In genomic region chr19:12015753-12016116, GRCh38 we compare ENCODE assay signal across 15 cellular contexts. TPM values are rescaled to one million over a fixed set of nuclear protein-coding genes. Genes with fewer than 3 reads are reported as not detected.
"Had no signal": no experiment of that assay in that cellular context is flagged by ENCODE, and none has a peak within 500 bp of the region (broad histone marks: within the 10 kb centered on the region; RNA-seq: fewer than 3 reads in every experiment).

No MANE protein-coding gene starts in this region.

- H3K4me1 Mint-ChIP-seq: activated CD4-positive, alpha-beta T cell treated with anti-CD3 and anti-CD28 coated beads for 36 hours; activated naive CD4-positive, alpha-beta T cell treated with anti-CD3 and anti-CD28 coated beads, Interleukin-2, amount 50 U/mL, for 24 hours; natural killer cell had no signal

- H3K4me2 ChIP-seq: hepatocyte had no signal

- H3K4me3 ChIP-seq: adrenal gland, lower lobe of right lung, upper lobe of right lung had no signal

- H3K27ac ChIP-seq: adrenal gland, hepatocyte, lower lobe of right lung, parathyroid adenoma, upper lobe of right lung had no signal

- H3K79me2 ChIP-seq: hepatocyte had no signal

- DNase-seq: activated CD4-positive, alpha-beta T cell treated with anti-CD3 and anti-CD28 coated beads for 36 hours; activated CD4-positive, alpha-beta T cell treated with anti-CD3 and anti-CD28 coated beads, Interleukin-2, amount 50 U/mL, for 48 hours; activated gamma-delta T cell; adrenal gland; dermis blood vessel endothelial cell; effector memory CD4-positive, alpha-beta T cell; left colon; lower lobe of right lung; natural killer cell; stimulated activated naive B cell treated with anti-CD40 and anti-IgM and Interleukin-4, amounts not matched to agents 10 μg/mL and 1 μg/mL and 100 μg/mL, for 72 hours; upper lobe of right lung had no signal

- H3K4me3 Mint-ChIP-seq: activated CD4-positive, alpha-beta T cell treated with anti-CD3 and anti-CD28 coated beads for 36 hours; activated naive CD4-positive, alpha-beta T cell treated with anti-CD3 and anti-CD28 coated beads, Interleukin-2, amount 50 U/mL, for 24 hours; natural killer cell; stimulated activated naive B cell treated with anti-CD40 and anti-IgM and Interleukin-4, amounts not matched to agents 10 μg/mL and 1 μg/mL and 100 μg/mL, for 72 hours; WTC11 had no signal

- H2AFZ ChIP-seq: hepatocyte, parathyroid adenoma had no signal

- H3K4me1 ChIP-seq: adrenal gland, lower lobe of right lung, parathyroid adenoma, upper lobe of right lung had no signal

- H3K27me3 Mint-ChIP-seq: activated CD4-positive, alpha-beta T cell treated with anti-CD3 and anti-CD28 coated beads for 36 hours; activated naive CD4-positive, alpha-beta T cell treated with anti-CD3 and anti-CD28 coated beads, Interleukin-2, amount 50 U/mL, for 24 hours; stimulated activated naive B cell treated with anti-CD40 and anti-IgM and Interleukin-4, amounts not matched to agents 10 μg/mL and 1 μg/mL and 100 μg/mL, for 72 hours had no signal

- H3K9ac ChIP-seq: parathyroid adenoma had no signal

- H3K27me3 ChIP-seq: adrenal gland, hepatocyte, upper lobe of right lung had no signal

- H3K27ac Mint-ChIP-seq: activated CD4-positive, alpha-beta T cell treated with anti-CD3 and anti-CD28 coated beads for 36 hours; activated naive CD4-positive, alpha-beta T cell treated with anti-CD3 and anti-CD28 coated beads, Interleukin-2, amount 50 U/mL, for 24 hours; natural killer cell; stimulated activated naive B cell treated with anti-CD40 and anti-IgM and Interleukin-4, amounts not matched to agents 10 μg/mL and 1 μg/mL and 100 μg/mL, for 72 hours; WTC11 had no signal

RNA-seq across cellular contexts. Expression of gene ZNF878, which starts 37.0 kb away (rescaled TPM):
- total RNA-seq: upper lobe of right lung had no signal
- polyA plus RNA-seq: hepatocyte had no signal
